14 cellular contexts compared by ENCODE assay signal in genomic region chr13:35014606-35015005, GRCh38.
"Had no signal": no experiment of that assay in that cellular context is flagged by ENCODE, and none has a peak within 500 bp of the region (broad histone marks: within the 10 kb centered on the region; RNA-seq: fewer than 3 reads in every experiment).

No MANE protein-coding gene starts in this region.

- ATAC-seq: activated CD4-positive, alpha-beta T cell treated with anti-CD3 and anti-CD28 coated beads for 36 hours; activated CD8-positive, alpha-beta T cell treated with anti-CD3 and anti-CD28 coated beads for 36 hours; activated T-cell treated with anti-CD3 and anti-CD28 coated beads, Interleukin-2, amount 50 U/mL, for 72 hours; stimulated activated naive CD8-positive, alpha-beta T cell treated with anti-CD3 and anti-CD28 coated beads, Interleukin-15, Interleukin-2, amounts not matched to agents 100 U/mL and 50 U/mL, for 24 hours had no signal

- H3K27ac Mint-ChIP-seq: activated CD4-positive, alpha-beta T cell treated with anti-CD3 and anti-CD28 coated beads for 36 hours; activated CD8-positive, alpha-beta T cell treated with anti-CD3 and anti-CD28 coated beads for 36 hours; activated T-cell treated with anti-CD3 and anti-CD28 coated beads, Interleukin-2, amount 50 U/mL, for 72 hours; type B pancreatic cell had no signal

- H3K9me3 ChIP-seq: ascending aorta, esophagus squamous epithelium, prostate gland, sigmoid colon, suprapubic skin had no signal

- H3K27me3 Mint-ChIP-seq: activated CD4-positive, alpha-beta T cell treated with anti-CD3 and anti-CD28 coated beads for 36 hours; activated CD8-positive, alpha-beta T cell treated with anti-CD3 and anti-CD28 coated beads for 36 hours; naive B cell; type B pancreatic cell had no signal

- H3K4me3 ChIP-seq: ascending aorta, esophagus squamous epithelium, prostate gland, sigmoid colon, suprapubic skin had no signal

- H3K27me3 ChIP-seq: ascending aorta, esophagus squamous epithelium, sigmoid colon, suprapubic skin had no signal

- H3K4me3 Mint-ChIP-seq: activated CD4-positive, alpha-beta T cell treated with anti-CD3 and anti-CD28 coated beads for 36 hours; activated CD8-positive, alpha-beta T cell treated with anti-CD3 and anti-CD28 coated beads for 36 hours; activated T-cell treated with anti-CD3 and anti-CD28 coated beads, Interleukin-2, amount 50 U/mL, for 72 hours; naive B cell; type B pancreatic cell had no signal

- H3K4me1 ChIP-seq: ascending aorta, esophagus squamous epithelium, prostate gland, suprapubic skin had no signal

- DNase-seq: activated CD4-positive, alpha-beta T cell treated with anti-CD3 and anti-CD28 coated beads for 36 hours; activated CD8-positive, alpha-beta memory T cell treated with anti-CD3 and anti-CD28 coated beads, Interleukin-2, amount 50 U/mL, for 4 hours; activated CD8-positive, alpha-beta T cell treated with anti-CD3 and anti-CD28 coated beads for 36 hours; activated T-cell treated with anti-CD3 and anti-CD28 coated beads, Interleukin-2, amount 50 U/mL, for 72 hours; esophagus squamous epithelium; foreskin fibroblast; naive B cell; sigmoid colon; stimulated activated CD4-positive, alpha-beta T cell treated with anti-CD3 and anti-CD28 coated beads, Interleukin-12 subunit alpha, Interleukin-12 subunit beta, amount 100 ng/mL, for 4 hours; stimulated activated naive CD8-positive, alpha-beta T cell treated with anti-CD3 and anti-CD28 coated beads, Interleukin-15, Interleukin-2, amounts not matched to agents 100 U/mL and 50 U/mL, for 24 hours had no signal

- H3K36me3 ChIP-seq: ascending aorta, esophagus squamous epithelium, prostate gland, sigmoid colon, suprapubic skin had no signal
